Comparison of ENCODE assay signal across 1 cellular context in the genomic region with DNA sequence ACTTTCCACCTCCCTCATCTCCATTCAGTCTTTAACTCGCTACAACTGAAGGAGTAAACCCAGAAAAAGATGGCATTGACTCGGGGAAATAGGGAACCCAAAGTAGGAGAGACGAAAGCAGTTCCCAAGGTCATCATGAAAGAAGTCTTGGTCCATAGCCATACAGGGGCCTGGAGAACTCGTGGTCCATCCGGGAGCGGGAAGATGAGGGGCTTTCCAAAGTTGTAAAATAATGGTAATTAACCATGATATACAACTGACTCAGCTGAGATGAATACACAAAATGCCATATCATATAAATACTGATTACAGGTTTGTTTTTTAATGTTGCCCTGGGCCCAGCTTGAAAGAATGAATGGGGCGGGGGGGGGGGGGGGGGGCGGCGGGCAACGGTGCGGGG.
TF ChIP-seq lines count a peak whose summit lies in the region.

No MANE protein-coding gene starts in this region.

TF ChIP-seq in WTC11, 78 proteins besides CTCF, POLR2A, EP300 and RAD21 (continued from another document):
- no peak for TF ChIP-seq RELA (CRISPR knock-in tag; IDR thresholded peaks at IDR 0.05; ENCODE audit: borderline replicate concordance)
